Comparison of ENCODE assay signal across 8 cellular contexts in genomic region chr11:66957971-66958231, GRCh38. TPM values are rescaled to one million over a fixed set of nuclear protein-coding genes. Genes with fewer than 3 reads are reported as not detected.
DNase-seq lines count a peak whose midpoint lies in the region; TF ChIP-seq lines count a peak whose summit lies in the region.

No MANE protein-coding gene starts in this region.

- no peak for TF ChIP-seq EP300 in tibial nerve (IDR thresholded peaks at IDR 0.05)

- intact Hi-C loops in lower leg skin (cut with DNase I; ENCODE audit: low total_unique reads) = no loop called here

- DNase-seq in NCI-H146 (lab: John Stamatoyannopoulos, UW) = peak; percentile 76
- no peak for DNase-seq in NCI-H146 treated with DMSO at 0.1 percent for 48 hours (lab: John Stamatoyannopoulos, UW; ENCODE audit: unreplicated experiment)
- DNase-seq in brain microvascular endothelial cell = no peak
- DNase-seq in lower leg skin (ENCODE audit: low spot score in 2 of 2) = no peak
- DNase-seq in tibial nerve (ENCODE audit: low spot score in 2 of 2) = no peak
- no peak for DNase-seq in stimulated activated CD4-positive, alpha-beta T cell treated with anti-CD3 and anti-CD28 coated beads, Interleukin-4, amount 100 ng/mL, for 4 hours
- DNase-seq in UCSD-AML1 (lab: John Stamatoyannopoulos, UW; ENCODE audit: unreplicated experiment) = no peak

- 0% methylated on average over 1 of the region's 40 CpGs; no CpG with 5 or more reads in 1 of the 2 donors for WGBS in lower leg skin, 2 donors
- WGBS in tibial nerve, 2 donors = 0% methylated on average over 9 of the region's 40 CpGs; no CpG with 5 or more reads in 1 of the 2 donors

- no peak for TF ChIP-seq POLR2A in lower leg skin (IDR thresholded peaks at IDR 0.05)
- no peak for TF ChIP-seq POLR2A in tibial nerve (IDR thresholded peaks at IDR 0.05)

- H3K27me3 ChIP-seq in HUES48 (ENCODE audit: control insufficient read depth, insufficient read depth, low read length) = peaks cover 6% of the 10 kb centered on the region
- H3K27me3 ChIP-seq in brain microvascular endothelial cell (replicated peaks) = no peaks in the 10 kb centered on the region
- H3K27me3 ChIP-seq in tibial nerve = no peaks in the 10 kb centered on the region

- H3K27ac ChIP-seq in HUES48 (ENCODE audit: low read depth, low read length) = peak overlapping the region; percentile 44
- peak overlapping the region; percentile 79 for H3K27ac ChIP-seq in brain microvascular endothelial cell
- peak overlapping the region; percentile 72 to 84 (median 74) for H3K27ac ChIP-seq in tibial nerve

- no peaks in the 10 kb centered on the region for H3K9me3 ChIP-seq in HUES48 (ENCODE audit: control insufficient read depth, insufficient read depth, low read length)
- no peaks in the 10 kb centered on the region for H3K9me3 ChIP-seq in tibial nerve

- H3K36me3 ChIP-seq in HUES48 (ENCODE audit: control insufficient read depth, insufficient read depth, low read length) = peaks cover 10% of the 10 kb centered on the region; the same call in 1 of the 2 replicates
- H3K36me3 ChIP-seq in brain microvascular endothelial cell (replicated peaks) = no peaks in the 10 kb centered on the region
- H3K36me3 ChIP-seq in tibial nerve = no peaks in the 10 kb centered on the region

- in situ Hi-C loops in brain microvascular endothelial cell (cut with HindIII; ENCODE audit: low pct_ligation_motif_present, low sequenced_read_pairs) = no loop called here

- no peak overlapping the region; the same call in 1 of the 2 replicates for H3K9ac ChIP-seq in HUES48 (ENCODE audit: low read depth, low read length)

- H3K4me1 ChIP-seq in HUES48 (ENCODE audit: control insufficient read depth, insufficient read depth, low read length) (peaks cover 17% of the 10 kb centered on the region), tibial nerve (peaks cover 0 to 39% (median 12%) of the 10 kb centered on the region in 4 donors)

- H3K4me3 ChIP-seq in HUES48 (ENCODE audit: low read depth, low read length) (peak overlapping the region; percentile 78), brain microvascular endothelial cell (ENCODE audit: low read depth, low read length) (peak overlapping the region; percentile 64), lower leg skin (ENCODE audit: low read depth, poor library complexity, severe bottlenecking) (peak overlapping the region; percentile 44), tibial nerve (peak overlapping the region; percentile 64 to 88 (median 70))

- TF ChIP-seq CTCF in brain microvascular endothelial cell (IDR thresholded peaks at IDR 0.05; ENCODE audit: low read depth, low read length, missing control alignments) = no peak
- no peak for TF ChIP-seq CTCF in lower leg skin (IDR thresholded peaks at IDR 0.05)
- no peak for TF ChIP-seq CTCF in tibial nerve (IDR thresholded peaks at IDR 0.05)

RNA-seq across cellular contexts. Expression of gene PC, which starts 0.3 kb away (rescaled TPM):
- 10 to 100 TPM in 3 of 4 donors, 1 to 10 TPM in 1; 7.3 to 22.5 (median 17.4) TPM for total RNA-seq in lower leg skin
- total RNA-seq in tibial nerve = 100 to 1,000 TPM in 1 of 4 donors, 10 to 100 TPM in 3; 82.5 to 135 (median 90.2) TPM

RNA-seq across cellular contexts. Expression of gene C11orf86, which starts 17.2 kb away (rescaled TPM):
- total RNA-seq in lower leg skin (not detected), tibial nerve (not detected)
